1 cellular context compared by ENCODE assay signal in genomic region chr1:119783354-119784126, GRCh38.
TF ChIP-seq lines count a peak whose summit lies in the region.

No MANE protein-coding gene starts in this region.

TF ChIP-seq in HepG2, 621 proteins besides CTCF, POLR2A, EP300 and RAD21 (continued from another document and continues in another):
- TF ChIP-seq THAP7 (CRISPR knock-in tag; IDR thresholded peaks at IDR 0.05) = no peak
- TF ChIP-seq KAT7 (CRISPR knock-in tag; IDR thresholded peaks at IDR 0.05; ENCODE audit: borderline replicate concordance) = no peak
- peak; percentile 16; the same call in 1 of the 2 replicates for TF ChIP-seq ZNF770 (CRISPR knock-in tag; IDR thresholded peaks at IDR 0.05)
- no peak for TF ChIP-seq ZNF510 (CRISPR knock-in tag; IDR thresholded peaks at IDR 0.05; ENCODE audit: low read depth)
- TF ChIP-seq ZBTB20 (CRISPR knock-in tag; IDR thresholded peaks at IDR 0.05; ENCODE audit: borderline replicate concordance, low read depth) = peak; percentile 55; the same call in 1 of the 2 replicates
- peak; percentile 94 for TF ChIP-seq CEBPB (IDR thresholded peaks at IDR 0.05; ENCODE audit: borderline replicate concordance, low read depth, low read length)
- 0 out of 2 replicates have a peak, but pooled peaks have one; percentile 6 for TF ChIP-seq ATF7 (IDR thresholded peaks at IDR 0.05)
- no peak for TF ChIP-seq ATF7 (CRISPR knock-in tag; IDR thresholded peaks at IDR 0.05)
- peak; percentile 48; the same call in 1 of the 2 replicates for TF ChIP-seq THRA (CRISPR knock-in tag; IDR thresholded peaks at IDR 0.05; ENCODE audit: borderline replicate concordance)
- peak; percentile 59 for TF ChIP-seq RXRB (CRISPR knock-in tag; IDR thresholded peaks at IDR 0.05; ENCODE audit: borderline replicate concordance)
- TF ChIP-seq ZNF512 (CRISPR knock-in tag; IDR thresholded peaks at IDR 0.05) = peak; percentile 95
- TF ChIP-seq PRDM15 (CRISPR knock-in tag; IDR thresholded peaks at IDR 0.05) = no peak
- TF ChIP-seq HMG20A (CRISPR knock-in tag; IDR thresholded peaks at IDR 0.05; ENCODE audit: borderline replicate concordance) = peak; percentile 73
- TF ChIP-seq SNAPC2 (CRISPR knock-in tag; IDR thresholded peaks at IDR 0.05) = no peak
- no peak for TF ChIP-seq ZNF543 (CRISPR knock-in tag; IDR thresholded peaks at IDR 0.05)
- TF ChIP-seq PAXIP1 (CRISPR knock-in tag; conservative IDR thresholded peaks at IDR 0.05) = peak; percentile 30; the same call in 1 of the 2 replicates
- TF ChIP-seq PHF21A (CRISPR knock-in tag; IDR thresholded peaks at IDR 0.05) = peak; percentile 24; the same call in 1 of the 2 replicates
- TF ChIP-seq ATF2 (CRISPR knock-in tag; IDR thresholded peaks at IDR 0.05) = no peak
- TF ChIP-seq MAX (IDR thresholded peaks at IDR 0.05) = no peak
- no peak for TF ChIP-seq ZNF280D (CRISPR knock-in tag; IDR thresholded peaks at IDR 0.05)
- TF ChIP-seq PHF5A (CRISPR knock-in tag; IDR thresholded peaks at IDR 0.05; ENCODE audit: low read depth, unreplicated experiment) = no peak
- no peak for TF ChIP-seq GATAD1 (CRISPR knock-in tag; IDR thresholded peaks at IDR 0.05)
- TF ChIP-seq KLF13 (CRISPR knock-in tag; IDR thresholded peaks at IDR 0.05) = no peak
- TF ChIP-seq ZNF556 (CRISPR knock-in tag; IDR thresholded peaks at IDR 0.05; ENCODE audit: borderline replicate concordance) = no peak
- no peak for TF ChIP-seq RBM22 (optimal IDR thresholded peaks at IDR 0.05; ENCODE audit: low read length)
- TF ChIP-seq ZNF12 (CRISPR knock-in tag; IDR thresholded peaks at IDR 0.05) = 0 out of 2 replicates have a peak, but pooled peaks have one; percentile 13
- no peak for TF ChIP-seq SSRP1 (CRISPR knock-in tag; IDR thresholded peaks at IDR 0.05)
- TF ChIP-seq HNF4G (IDR thresholded peaks at IDR 0.05; ENCODE audit: borderline replicate concordance, low read depth, low read length) = no peak
- 0 out of 2 replicates have a peak, but pooled peaks have one; percentile 16 for TF ChIP-seq HNF4G (CRISPR knock-in tag; IDR thresholded peaks at IDR 0.05; ENCODE audit: borderline replicate concordance, low read depth)
- TF ChIP-seq FOXA1 (IDR thresholded peaks at IDR 0.05) = no peak
- peak; percentile 45; the same call in 1 of the 2 replicates for TF ChIP-seq FOXA1 (CRISPR knock-in tag; IDR thresholded peaks at IDR 0.05)
- TF ChIP-seq ZNF724P (CRISPR knock-in tag; IDR thresholded peaks at IDR 0.05; ENCODE audit: borderline replicate concordance) = no peak
- no peak for TF ChIP-seq ZNF136 (CRISPR knock-in tag; IDR thresholded peaks at IDR 0.05; ENCODE audit: low read depth)
- peak; percentile 30; the same call in 1 of the 2 replicates for TF ChIP-seq TEF (CRISPR knock-in tag; IDR thresholded peaks at IDR 0.05)
- TF ChIP-seq ZFY (CRISPR knock-in tag; IDR thresholded peaks at IDR 0.05) = no peak
- 0 out of 2 replicates have a peak, but pooled peaks have one; percentile 31 for TF ChIP-seq NR2F2 (IDR thresholded peaks at IDR 0.05; ENCODE audit: borderline replicate concordance, low read depth)
- TF ChIP-seq E2F5 (CRISPR knock-in tag; conservative IDR thresholded peaks at IDR 0.05) = no peak
- no peak for TF ChIP-seq POGZ (CRISPR knock-in tag; IDR thresholded peaks at IDR 0.05)
